ENCODE assay signal across 8 cellular contexts in genomic region chr3:49722896-49723295, GRCh38. TPM values are rescaled to one million over a fixed set of nuclear protein-coding genes. Genes with fewer than 3 reads are reported as not detected.
DNase-seq lines count a peak whose midpoint lies in the region; ATAC-seq and TF ChIP-seq lines count a peak whose summit lies in the region.

No MANE protein-coding gene starts in this region.

- no peak for ATAC-seq in CD4-positive, alpha-beta T cell (ENCODE audit: poor library complexity)
- ATAC-seq in HG03025 (IDR thresholded peaks at IDR 0.05; ENCODE audit: low FRiP score, unreplicated experiment): no peak

- no peak for TF ChIP-seq POLR2A in erythroblast (IDR thresholded peaks at IDR 0.05; ENCODE audit: low read length)

- H3K4me1 Mint-ChIP-seq in CD4-positive, alpha-beta T cell (ENCODE audit: low read depth): peaks cover 48% of the 10 kb centered on the region
- H3K4me1 Mint-ChIP-seq in endothelial cell (ENCODE audit: unreplicated experiment): peaks cover 9% of the 10 kb centered on the region

- no peaks in the 10 kb centered on the region for H4K20me1 ChIP-seq in OCI-LY3 (ENCODE audit: insufficient read depth, low read length)

- peak overlapping the region; percentile 93 for H3K4me2 ChIP-seq in OCI-LY3 (ENCODE audit: low read length)

- H3K9ac ChIP-seq in OCI-LY3 (ENCODE audit: low read length): peak overlapping the region; percentile 98

- peaks cover 37% of the 10 kb centered on the region for H3K36me3 Mint-ChIP-seq in CD4-positive, alpha-beta T cell (ENCODE audit: low read depth)
- H3K36me3 Mint-ChIP-seq in endothelial cell (ENCODE audit: low read depth, unreplicated experiment): peaks cover 4% of the 10 kb centered on the region

- peaks cover 25% of the 10 kb centered on the region for H3K79me2 ChIP-seq in OCI-LY3 (ENCODE audit: low read length)

- no peaks in the 10 kb centered on the region for H3K27me3 Mint-ChIP-seq in CD4-positive, alpha-beta T cell
- peaks cover 22% of the 10 kb centered on the region for H3K27me3 Mint-ChIP-seq in endothelial cell (ENCODE audit: unreplicated experiment)

- DNase-seq in CD4-positive, alpha-beta T cell: no peak
- DNase-seq in endothelial cell (ENCODE audit: low spot score) (no peak), HEK293T (ENCODE audit: extremely low spot score) (no peak), Ammon's horn (ENCODE audit: low spot score) (no peak), erythroblast (lab: John Stamatoyannopoulos, UW) (no peak)

- H3K27ac Mint-ChIP-seq in CD4-positive, alpha-beta T cell: peak overlapping the region; percentile 93
- H3K27ac Mint-ChIP-seq in endothelial cell (ENCODE audit: unreplicated experiment): peak overlapping the region; percentile 93

- peaks cover 53% of the 10 kb centered on the region for H3K36me3 ChIP-seq in OCI-LY3 (replicated peaks; ENCODE audit: low read depth, low read length)
- peaks cover 58% of the 10 kb centered on the region for H3K36me3 ChIP-seq in neutrophil

- H3K27me3 ChIP-seq in CD4-positive, alpha-beta T cell (ENCODE audit: control insufficient read depth, insufficient read depth, low read length): no peaks in the 10 kb centered on the region
- H3K27me3 ChIP-seq in OCI-LY3 (ENCODE audit: low read depth, low read length) (no peaks in the 10 kb centered on the region), neutrophil (peaks cover 13% of the 10 kb centered on the region)

- H3K9me3 Mint-ChIP-seq in CD4-positive, alpha-beta T cell: no peaks in the 10 kb centered on the region
- H3K9me3 Mint-ChIP-seq in endothelial cell (ENCODE audit: unreplicated experiment): no peaks in the 10 kb centered on the region

- H3K9me3 ChIP-seq in CD4-positive, alpha-beta T cell (ENCODE audit: control insufficient read depth, low read length): no peaks in the 10 kb centered on the region
- H3K9me3 ChIP-seq in OCI-LY3 (ENCODE audit: insufficient read depth, low read length) (no peaks in the 10 kb centered on the region), neutrophil (no peaks in the 10 kb centered on the region)

- H3K4me1 ChIP-seq in OCI-LY3 (ENCODE audit: low read length) (peaks cover 17% of the 10 kb centered on the region), neutrophil (ENCODE audit: control insufficient read depth in 1 of 2, insufficient read depth in 1 of 2, low read depth in 1 of 2, low read length in 1 of 2) (peaks cover 34 to 36% of the 10 kb centered on the region in 2 experiments)

- no peak for TF ChIP-seq CTCF in CD4-positive, alpha-beta T cell (IDR thresholded peaks at IDR 0.05)
- no peak for TF ChIP-seq CTCF in OCI-LY3 (IDR thresholded peaks at IDR 0.05; ENCODE audit: low read depth, low read length)
- TF ChIP-seq CTCF in endothelial cell (IDR thresholded peaks at IDR 0.05; ENCODE audit: unreplicated experiment): no peak
- TF ChIP-seq CTCF in neutrophil (IDR thresholded peaks at IDR 0.05): no peak

- H3K27ac ChIP-seq in CD4-positive, alpha-beta T cell (ENCODE audit: low read depth, low read length): peak overlapping the region; percentile 96
- H3K27ac ChIP-seq in OCI-LY3 (ENCODE audit: low read length): peak overlapping the region; percentile 78
- H3K27ac ChIP-seq in neutrophil: peak overlapping the region; percentile 87

- CTCF ChIA-PET in CD4-positive, alpha-beta T cell (lab: Charles Lee): no interaction called here
- CTCF ChIA-PET in HEK293T (lab: Yijun Ruan, JAX): no interaction called here

- POLR2A ChIA-PET in CD4-positive, alpha-beta T cell (lab: Charles Lee): interaction anchor here (0.6 kb wide), 1 partner anchor 30 kb away, joined by 3 read pairs; no protein-coding TSS in a partner anchor
- POLR2A ChIA-PET in HEK293T (lab: Yijun Ruan, JAX): interaction anchor here (1.2 to 1.9 kb wide), 4 partner anchors 9 to 85 kb away, joined by 3 to 6 read pairs (median 4); no protein-coding TSS in a partner anchor

- H3K4me3 ChIP-seq in OCI-LY3 (ENCODE audit: low read length) (peak overlapping the region; percentile 93), neutrophil (ENCODE audit: low read depth in 1 of 2, low read length in 1 of 2) (peak overlapping the region; percentile 73 to 95)

- H3K4me3 Mint-ChIP-seq in CD4-positive, alpha-beta T cell: peak overlapping the region; percentile 98
- peak overlapping the region; percentile 96 for H3K4me3 Mint-ChIP-seq in endothelial cell (ENCODE audit: unreplicated experiment)

- H2AFZ ChIP-seq in OCI-LY3 (ENCODE audit: low read depth, low read length): no peak overlapping the region

- intact Hi-C loops in CD4-positive, alpha-beta T cell (cut with DNase I, micrococcal nuclease): no loop called here

TF ChIP-seq in HEK293T, 16 proteins besides CTCF, POLR2A, EP300 and RAD21:
- TF ChIP-seq FOXM1 (IDR thresholded peaks at IDR 0.05; ENCODE audit: borderline replicate concordance): no peak
- TF ChIP-seq PKNOX1 (IDR thresholded peaks at IDR 0.05): no peak
- no peak for TF ChIP-seq FOXK2 (IDR thresholded peaks at IDR 0.05)
- no peak for TF ChIP-seq ZNF384 (IDR thresholded peaks at IDR 0.05)
- no peak for TF ChIP-seq SP1 (IDR thresholded peaks at IDR 0.05)
- TF ChIP-seq FOXA1 (IDR thresholded peaks at IDR 0.05): no peak
- no peak for TF ChIP-seq LEF1 (IDR thresholded peaks at IDR 0.05; ENCODE audit: borderline replicate concordance)
- TF ChIP-seq NFRKB (IDR thresholded peaks at IDR 0.05): no peak
- no peak for TF ChIP-seq L3MBTL2 (conservative IDR thresholded peaks at IDR 0.05)
- TF ChIP-seq HDGF (IDR thresholded peaks at IDR 0.05; ENCODE audit: borderline replicate concordance): no peak
- no peak for TF ChIP-seq ELF4 (IDR thresholded peaks at IDR 0.05)
- TF ChIP-seq TARDBP (IDR thresholded peaks at IDR 0.05): no peak
- TF ChIP-seq SUZ12 (IDR thresholded peaks at IDR 0.05): no peak
- TF ChIP-seq ARNT (IDR thresholded peaks at IDR 0.05): no peak
- TF ChIP-seq BHLHE40 (IDR thresholded peaks at IDR 0.05; ENCODE audit: borderline replicate concordance): no peak
- TF ChIP-seq CTBP1 (IDR thresholded peaks at IDR 0.05; ENCODE audit: borderline replicate concordance): no peak

RNA-seq across cellular contexts. Expression of gene GMPPB, which starts 0.9 kb away (rescaled TPM):
- total RNA-seq in CD4-positive, alpha-beta T cell: 10 to 100 TPM; 39.0 to 41.4 TPM
- total RNA-seq in endothelial cell (ENCODE audit: unreplicated experiment): 21.3 TPM

RNA-seq across cellular contexts. Expression of gene AMIGO3, which starts 3.4 kb away (rescaled TPM):
- total RNA-seq in CD4-positive, alpha-beta T cell: 1 to 10 TPM in 1 of 2 experiments, under 1 TPM in 1; 0.82 to 1.3 TPM
- total RNA-seq in endothelial cell (ENCODE audit: unreplicated experiment): 0.56 TPM

RNA-seq across cellular contexts. Expression of gene RNF123, which starts 33.5 kb away (rescaled TPM):
- 10 to 100 TPM; 28.8 to 29.7 TPM for total RNA-seq in CD4-positive, alpha-beta T cell
- 42.3 TPM for total RNA-seq in endothelial cell (ENCODE audit: unreplicated experiment)

RNA-seq across cellular contexts. Expression of gene MST1, which starts 33.6 kb away (rescaled TPM):
- total RNA-seq in CD4-positive, alpha-beta T cell: 1 to 10 TPM; 7.8 TPM
- total RNA-seq in endothelial cell (ENCODE audit: unreplicated experiment): 22.0 TPM

RNA-seq across cellular contexts. Expression of gene APEH, which starts 48.7 kb away (rescaled TPM):
- total RNA-seq in CD4-positive, alpha-beta T cell: 10 to 100 TPM; 44.3 to 45.5 TPM
- total RNA-seq in endothelial cell (ENCODE audit: unreplicated experiment): 71.1 TPM
